In genomic region chr16:89556750-89557149, GRCh38 we compare ENCODE assay signal across 17 cellular contexts. TPM values are rescaled to one million over a fixed set of nuclear protein-coding genes. Genes with fewer than 3 reads are reported as not detected.
A peak's percentile ranks its signal among the peaks of the same experiment; 100 is the strongest.
DNase-seq lines count a peak whose midpoint lies in the region; ATAC-seq and TF ChIP-seq lines count a peak whose summit lies in the region.
"Had no signal": no experiment of that assay in that cellular context is flagged by ENCODE, and none has a peak within 500 bp of the region (broad histone marks: within the 10 kb centered on the region; RNA-seq: fewer than 3 reads in every experiment).

No MANE protein-coding gene starts in this region.

- BruUV-seq in Caco-2 (replicated peaks; lab: Mats Ljungman, UMichigan), result no TSS peak

- no peaks in the 10 kb centered on the region for H3K27me3 Mint-ChIP-seq in T-helper 2 cell treated with Interferon-gamma antibody and Interleukin-4, amounts not matched to agents 5 μg/mL and 100 μg/mL, for 36 hours (ENCODE audit: low read depth)
- H3K27me3 Mint-ChIP-seq in Caco-2 (ENCODE audit: insufficient read depth, unreplicated experiment), result no peaks in the 10 kb centered on the region
- H3K27me3 Mint-ChIP-seq: CD8-positive, alpha-beta memory T cell; naive B cell had no signal

- H3K4me3 Mint-ChIP-seq in T-helper 2 cell treated with Interferon-gamma antibody and Interleukin-4, amounts not matched to agents 5 μg/mL and 100 μg/mL, for 36 hours, result no peak overlapping the region
- H3K4me3 Mint-ChIP-seq in Caco-2 (ENCODE audit: unreplicated experiment), result no peak overlapping the region

- no peak overlapping the region for H3K4me3 ChIP-seq in left ventricle myocardium inferior
- H3K4me3 ChIP-seq in right cardiac atrium (ENCODE audit: low read length), result no peak overlapping the region
- no peak overlapping the region for H3K4me3 ChIP-seq in astrocyte of the spinal cord (ENCODE audit: low read depth, low read length)
- H3K4me3 ChIP-seq in Caco-2 (ENCODE audit: low read depth, low read length), result no peak overlapping the region
- H3K4me3 ChIP-seq: heart right ventricle, lower lobe of right lung, spleen had no signal

- H3K27me3 ChIP-seq in left ventricle myocardium inferior (ENCODE audit: low read depth), result no peaks in the 10 kb centered on the region
- no peaks in the 10 kb centered on the region for H3K27me3 ChIP-seq in right cardiac atrium (ENCODE audit: control insufficient read depth, insufficient read depth)
- H3K27me3 ChIP-seq in Caco-2 (replicated peaks; ENCODE audit: control insufficient read depth, insufficient read depth, low read length), result no peaks in the 10 kb centered on the region
- H3K27me3 ChIP-seq: heart right ventricle, spleen had no signal

- peaks cover 18% of the 10 kb centered on the region for H3K36me3 Mint-ChIP-seq in T-helper 2 cell treated with Interferon-gamma antibody and Interleukin-4, amounts not matched to agents 5 μg/mL and 100 μg/mL, for 36 hours (ENCODE audit: low read depth)
- H3K36me3 Mint-ChIP-seq in Caco-2 (ENCODE audit: insufficient read depth, unreplicated experiment), result peaks cover 81% of the 10 kb centered on the region

- intact Hi-C loops in left ventricle myocardium inferior (cut with micrococcal nuclease), result no loop called here
- intact Hi-C loops in right cardiac atrium (cut with DNase I), result no loop called here
- intact Hi-C loops in Caco-2 (cut with micrococcal nuclease; ENCODE audit: unreplicated experiment), result no loop called here

- ATAC-seq in right cardiac atrium (no peak), HG03039 (IDR thresholded peaks at IDR 0.05; ENCODE audit: unreplicated experiment) (no peak)

- 73% methylated on average over 17 of the region's 17 CpGs for WGBS in right cardiac atrium

- POLR2A ChIA-PET in Caco-2 (lab: Charles Lee), result no interaction called here

- H3K27ac ChIP-seq in left ventricle myocardium inferior (replicated peaks) (peak overlapping the region; percentile 7), right cardiac atrium (ENCODE audit: low read length) (no peak overlapping the region)
- H3K27ac ChIP-seq: lower lobe of right lung had no signal

- H3K36me3 ChIP-seq in left ventricle myocardium inferior (peaks cover 57% of the 10 kb centered on the region), Caco-2 (ENCODE audit: control insufficient read depth, insufficient read depth, low read length) (peaks cover 6% of the 10 kb centered on the region)

- no peaks in the 10 kb centered on the region for H3K9me3 Mint-ChIP-seq in T-helper 2 cell treated with Interferon-gamma antibody and Interleukin-4, amounts not matched to agents 5 μg/mL and 100 μg/mL, for 36 hours
- no peaks in the 10 kb centered on the region for H3K9me3 Mint-ChIP-seq in Caco-2 (ENCODE audit: unreplicated experiment)
- H3K9me3 Mint-ChIP-seq: CD8-positive, alpha-beta memory T cell; naive B cell had no signal

- CTCF ChIA-PET in Caco-2 (lab: Charles Lee), result interaction anchor here (0.6 to 1.4 kb wide), 9 partner anchors 20 to 704 kb away, joined by 3 to 9 read pairs (median 4); partner anchors contain the start of gene SPG7

- no peak for DNase-seq in left ventricle myocardium inferior
- DNase-seq in right cardiac atrium, result no peak
- peak; percentile 39 for DNase-seq in astrocyte of the spinal cord (ENCODE audit: low read depth, low spot score)
- peak; percentile 31 for DNase-seq in midbrain (lab: John Stamatoyannopoulos, UW)
- DNase-seq in T-helper 2 cell treated with Interferon-gamma antibody and Interleukin-4, amounts not matched to agents 5 μg/mL and 100 μg/mL, for 36 hours (ENCODE audit: low spot score), result no peak
- no peak for DNase-seq in MV-4-11 (lab: John Stamatoyannopoulos, UW)
- no peak for DNase-seq in Caco-2
- DNase-seq: activated gamma-delta T cell had no signal

- H3K4me1 ChIP-seq in left ventricle myocardium inferior, result peaks cover 39% of the 10 kb centered on the region
- peaks cover 3% of the 10 kb centered on the region for H3K4me1 ChIP-seq in right cardiac atrium (ENCODE audit: control insufficient read depth, insufficient read depth, low read length)
- H3K4me1 ChIP-seq in Caco-2, result peaks cover 13% of the 10 kb centered on the region

- H3K4me1 Mint-ChIP-seq in T-helper 2 cell treated with Interferon-gamma antibody and Interleukin-4, amounts not matched to agents 5 μg/mL and 100 μg/mL, for 36 hours (ENCODE audit: low read depth), result peaks cover 8% of the 10 kb centered on the region
- peaks cover 9% of the 10 kb centered on the region for H3K4me1 Mint-ChIP-seq in Caco-2 (ENCODE audit: low read depth, unreplicated experiment)

- H3K9me3 ChIP-seq in left ventricle myocardium inferior (replicated peaks) (no peaks in the 10 kb centered on the region), right cardiac atrium (ENCODE audit: control insufficient read depth, low read length) (no peaks in the 10 kb centered on the region), Caco-2 (no peaks in the 10 kb centered on the region)
- H3K9me3 ChIP-seq: heart right ventricle, lower lobe of right lung, spleen had no signal

- in situ Hi-C loops in astrocyte of the spinal cord (cut with HindIII; ENCODE audit: low sequenced_read_pairs), result no loop called here

- TF ChIP-seq CTCF in left ventricle myocardium inferior (IDR thresholded peaks at IDR 0.05; ENCODE audit: borderline replicate concordance) (no peak), astrocyte of the spinal cord (IDR thresholded peaks at IDR 0.05; ENCODE audit: low read depth, low read length) (no peak), Caco-2 (IDR thresholded peaks at IDR 0.05; ENCODE audit: insufficient read depth in 1 of 2, low read depth in 1 of 2, low read length in 1 of 2, severe bottlenecking in 1 of 2, unreplicated experiment in 1 of 2) (no peak)

- H3K27ac Mint-ChIP-seq in T-helper 2 cell treated with Interferon-gamma antibody and Interleukin-4, amounts not matched to agents 5 μg/mL and 100 μg/mL, for 36 hours, result no peak overlapping the region
- no peak overlapping the region for H3K27ac Mint-ChIP-seq in Caco-2 (ENCODE audit: unreplicated experiment)

RNA-seq across cellular contexts. Expression of gene RPL13, which starts 3.7 kb away (rescaled TPM):
- total RNA-seq in left ventricle myocardium inferior (1,030 TPM), right cardiac atrium (1,000 to 10,000 TPM; 1,148 to 1,505 (median 1,262) TPM), Caco-2 (2022) (2,846 and 2,897 TPM in 2 replicates)
- 3,185 TPM for polyA plus RNA-seq in right cardiac atrium

RNA-seq across cellular contexts. Expression of gene CPNE7, which starts 18.8 kb away (rescaled TPM):
- not detected for total RNA-seq in left ventricle myocardium inferior
- total RNA-seq in right cardiac atrium, result not detected
- not detected for polyA plus RNA-seq in right cardiac atrium
- total RNA-seq in Caco-2 (2022), result 40.4 and 50.0 TPM in 2 replicates

RNA-seq across cellular contexts. Expression of gene SPG7, which starts 48.5 kb away (rescaled TPM):
- total RNA-seq in left ventricle myocardium inferior (104 TPM), right cardiac atrium (100 to 1,000 TPM in 1 of 4 donors, 10 to 100 TPM in 3; 81.9 to 101 (median 88.6) TPM), Caco-2 (2022) (159 and 178 TPM in 2 replicates)
- polyA plus RNA-seq in right cardiac atrium, result 96.7 TPM

RNA-seq across cellular contexts. Expression of gene DPEP1, which starts 56.7 kb away (rescaled TPM):
- not detected for total RNA-seq in left ventricle myocardium inferior
- total RNA-seq in right cardiac atrium, result under 1 TPM in 2 of 4 donors, not detected in 2; 0.31 to 0.53 TPM
- 0.18 TPM for polyA plus RNA-seq in right cardiac atrium
- total RNA-seq in Caco-2 (2022), result 7.8 and 8.1 TPM in 2 replicates
- total RNA-seq: aorta; CD8-positive, alpha-beta memory T cell; chondrocyte; heart right ventricle; HT1080 had no signal
- polyA plus RNA-seq: CD8-positive, alpha-beta memory T cell had no signal

Comparison
In these comparisons a context has a peak if more than half of its experiments do, and no peak if none do; other contexts are left out.
1. DNase-seq: peak in astrocyte of the spinal cord (single experiment) and midbrain (single experiment); none in left ventricle myocardium inferior (single experiment), right cardiac atrium (0 of 3), T-helper 2 cell treated with Interferon-gamma antibody and Interleukin-4, amounts not matched to agents 5 μg/mL and 100 μg/mL, for 36 hours (single experiment), MV-4-11 (single experiment) and Caco-2 (0 of 2).
2. RNA of gene CPNE7, which starts 18.8 kb away (total RNA-seq): 40.4 to 50.0 TPM in Caco-2; not detected in right cardiac atrium and not detected in left ventricle myocardium inferior (single experiment); every median in the first group is over 10 times any median in the second.